ENCODE assay signal across 19 cellular contexts in the genomic region with DNA sequence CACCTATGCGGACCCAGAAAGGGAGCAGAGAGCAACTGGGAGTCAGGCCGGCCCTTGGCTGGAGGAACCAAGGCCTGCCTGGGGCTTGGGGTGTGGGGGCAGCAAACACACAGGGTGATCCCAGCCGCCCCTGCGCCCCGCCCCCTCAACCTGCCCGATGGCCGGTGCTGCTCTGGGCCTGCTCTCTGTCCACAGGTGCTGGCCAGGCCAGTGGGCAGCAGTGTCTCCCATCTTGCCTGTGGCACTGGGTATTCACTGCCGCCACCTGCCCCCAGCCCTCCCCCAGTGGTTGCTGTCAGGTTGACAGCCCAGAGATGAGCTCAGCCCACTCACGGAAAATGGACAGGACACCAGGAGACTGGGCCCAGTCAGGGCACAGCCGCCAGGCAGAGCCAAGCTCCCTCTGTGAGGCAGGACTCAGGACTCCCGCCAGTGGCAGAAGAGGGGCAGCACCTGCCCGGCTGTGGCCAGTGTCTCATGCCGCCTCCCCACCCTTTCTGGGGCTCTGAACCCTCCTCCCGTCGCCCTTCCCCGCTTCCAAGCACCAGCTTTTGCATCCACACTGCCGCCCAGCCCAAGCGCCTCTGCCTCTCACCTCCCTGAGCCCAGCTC. TPM values are rescaled to one million over a fixed set of nuclear protein-coding genes. Genes with fewer than 3 reads are reported as not detected.
A peak's percentile ranks its signal among the peaks of the same experiment; 100 is the strongest.
DNase-seq lines count a peak whose midpoint lies in the region; ATAC-seq and TF ChIP-seq lines count a peak whose summit lies in the region.
"Had no signal": no experiment of that assay in that cellular context is flagged by ENCODE, and none has a peak within 500 bp of the region (broad histone marks: within the 10 kb centered on the region; RNA-seq: fewer than 3 reads in every experiment).

No MANE protein-coding gene starts in this region.

- H3K27me3 ChIP-seq in gastrocnemius medialis, result peaks cover 53 to 62% (median 59%) of the 10 kb centered on the region in 3 donors

- no peak overlapping the region for H3K4me3 Mint-ChIP-seq in activated CD4-positive, alpha-beta T cell treated with anti-CD3 and anti-CD28 coated beads, Interleukin-2, amount 10 ng/mL, durations not matched to agents 24 days and 14 days
- H3K4me3 Mint-ChIP-seq: CD8-positive, alpha-beta memory T cell; stimulated activated memory B cell treated with anti-CD40 and anti-IgM and Interleukin-4, amounts not matched to agents 10 μg/mL and 1 μg/mL and 100 μg/mL, for 72 hours had no signal

- TF ChIP-seq POLR2A in gastrocnemius medialis (IDR thresholded peaks at IDR 0.05), result no peak

- in situ Hi-C loops in gastrocnemius medialis (cut with MboI; ENCODE audit: low sequenced_read_pairs in 4 of 4), result no loop called here

- TF ChIP-seq CTCF in GM20000 (IDR thresholded peaks at IDR 0.05; ENCODE audit: extremely low read depth, missing control alignments) (no peak), coronary artery (IDR thresholded peaks at IDR 0.05) (no peak), gastrocnemius medialis (IDR thresholded peaks at IDR 0.05 in 4 of 5, conservative IDR thresholded peaks at IDR 0.05 in 1 of 5) (no peak)

- H3K27ac Mint-ChIP-seq in activated CD4-positive, alpha-beta T cell treated with anti-CD3 and anti-CD28 coated beads, Interleukin-2, amount 10 ng/mL, durations not matched to agents 24 days and 14 days, result peak overlapping the region; percentile 29
- H3K27ac Mint-ChIP-seq: CD8-positive, alpha-beta memory T cell; stimulated activated memory B cell treated with anti-CD40 and anti-IgM and Interleukin-4, amounts not matched to agents 10 μg/mL and 1 μg/mL and 100 μg/mL, for 72 hours had no signal

- no peak overlapping the region for H3K27ac ChIP-seq in coronary artery
- no peak overlapping the region for H3K27ac ChIP-seq in gastrocnemius medialis
- H3K27ac ChIP-seq: adrenal gland, Peyer's patch, transverse colon had no signal

- no peak overlapping the region for H3K4me3 ChIP-seq in coronary artery
- H3K4me3 ChIP-seq in gastrocnemius medialis, result no peak overlapping the region
- H3K4me3 ChIP-seq: adrenal gland, Peyer's patch, transverse colon had no signal

- H3K36me3 Mint-ChIP-seq in activated CD4-positive, alpha-beta T cell treated with anti-CD3 and anti-CD28 coated beads, Interleukin-2, amount 10 ng/mL, durations not matched to agents 24 days and 14 days (ENCODE audit: low read depth), result peaks cover 6% of the 10 kb centered on the region
- H3K36me3 Mint-ChIP-seq: CD8-positive, alpha-beta memory T cell had no signal

- no peak for DNase-seq in activated CD4-positive, alpha-beta T cell treated with anti-CD3 and anti-CD28 coated beads, Interleukin-2, amount 10 ng/mL, durations not matched to agents 24 days and 14 days
- DNase-seq in activated CD4-positive, alpha-beta T cell treated with anti-CD3 and anti-CD28 coated beads for 4 hours, result no peak
- DNase-seq in GM20000 (ENCODE audit: low spot score) (peak; percentile 36), coronary artery (ENCODE audit: low spot score) (peak; percentile 64), posterior cingulate gyrus (peak in 6 of 10 donors; percentile 3 to 75 (median 14)), NCI-H2227 treated with DMSO at 0.1 percent for 48 hours (lab: John Stamatoyannopoulos, UW) (no peak), gastrocnemius medialis (no peak)
- DNase-seq in stimulated activated CD4-positive, alpha-beta T cell treated with anti-CD3 and anti-CD28 coated beads, Interleukin-4, amount 100 ng/mL, for 1 hour, result no peak
- DNase-seq: cerebellar nuclear complex, NCI-H2081 treated with DMSO at 0.1 percent for 48 hours, NCI-H526 treated with DMSO at 0.1 percent for 48 hours, nucleus accumbens, transverse colon had no signal

- H3K4me1 Mint-ChIP-seq in activated CD4-positive, alpha-beta T cell treated with anti-CD3 and anti-CD28 coated beads, Interleukin-2, amount 10 ng/mL, durations not matched to agents 24 days and 14 days, result peaks cover 3% of the 10 kb centered on the region
- H3K4me1 Mint-ChIP-seq: stimulated activated memory B cell treated with anti-CD40 and anti-IgM and Interleukin-4, amounts not matched to agents 10 μg/mL and 1 μg/mL and 100 μg/mL, for 72 hours had no signal

- peaks cover 0 to 6% of the 10 kb centered on the region in 2 donors for H3K4me1 ChIP-seq in gastrocnemius medialis
- H3K4me1 ChIP-seq: adrenal gland had no signal

- ATAC-seq in gastrocnemius medialis, result no peak
- ATAC-seq: stimulated activated memory B cell treated with anti-CD40 and anti-IgM and Interleukin-4, amounts not matched to agents 10 μg/mL and 1 μg/mL and 100 μg/mL, for 72 hours had no signal

- H3K27me3 Mint-ChIP-seq in activated CD4-positive, alpha-beta T cell treated with anti-CD3 and anti-CD28 coated beads, Interleukin-2, amount 10 ng/mL, durations not matched to agents 24 days and 14 days, result peaks cover 16% of the 10 kb centered on the region

- no peaks in the 10 kb centered on the region for H3K36me3 ChIP-seq in gastrocnemius medialis
- H3K36me3 ChIP-seq: adrenal gland, Peyer's patch, transverse colon had no signal

- H3K9me3 Mint-ChIP-seq in activated CD4-positive, alpha-beta T cell treated with anti-CD3 and anti-CD28 coated beads, Interleukin-2, amount 10 ng/mL, durations not matched to agents 24 days and 14 days, result no peaks in the 10 kb centered on the region

- no peaks in the 10 kb centered on the region for H3K9me3 ChIP-seq in gastrocnemius medialis
- H3K9me3 ChIP-seq: adrenal gland had no signal

- intact Hi-C loops in activated CD4-positive, alpha-beta T cell treated with anti-CD3 and anti-CD28 coated beads, Interleukin-2, amount 10 ng/mL, durations not matched to agents 24 days and 14 days (cut with micrococcal nuclease), result loop anchor here (10.0 kb wide), 1 partner anchor 827 kb away; a partner anchor contains a TSS
- intact Hi-C loops in posterior cingulate gyrus (cut with DNase I) (no loop called here), gastrocnemius medialis (cut with DNase I; ENCODE audit: low total_unique reads) (no loop called here)

RNA-seq across cellular contexts. Expression of a gene that starts 4.7 kb away (rescaled TPM):
- not detected in 2 replicates for total RNA-seq in activated CD4-positive, alpha-beta T cell treated with anti-CD3 and anti-CD28 coated beads, Interleukin-2, amount 10 ng/mL, durations not matched to agents 24 days and 14 days
- not detected for total RNA-seq in gastrocnemius medialis
- total RNA-seq: A673; adrenal gland; CD8-positive, alpha-beta memory T cell; Peyer's patch; skeletal muscle tissue; transverse colon had no signal

RNA-seq across cellular contexts. Expression of a gene that starts 54.5 kb away (rescaled TPM):
- total RNA-seq in activated CD4-positive, alpha-beta T cell treated with anti-CD3 and anti-CD28 coated beads, Interleukin-2, amount 10 ng/mL, durations not matched to agents 24 days and 14 days, result 28.3 and 28.4 TPM in 2 replicates
- total RNA-seq in gastrocnemius medialis, result 10 to 100 TPM in 3 of 4 donors, 1 to 10 TPM in 1; 8.5 to 13.2 (median 12.3) TPM

Comparison
In these comparisons a context has a peak if more than half of its experiments do, and no peak if none do; other contexts are left out.
1. DNase-seq: peak in GM20000 (single experiment), coronary artery (single experiment) and posterior cingulate gyrus (6 of 10); none in activated CD4-positive, alpha-beta T cell treated with anti-CD3 and anti-CD28 coated beads, Interleukin-2, amount 10 ng/mL, durations not matched to agents 24 days and 14 days (single experiment), activated CD4-positive, alpha-beta T cell treated with anti-CD3 and anti-CD28 coated beads for 4 hours (0 of 2), NCI-H2227 treated with DMSO at 0.1 percent for 48 hours (single experiment), stimulated activated CD4-positive, alpha-beta T cell treated with anti-CD3 and anti-CD28 coated beads, Interleukin-4, amount 100 ng/mL, for 1 hour (single experiment) and gastrocnemius medialis (0 of 2).